Comparison of ENCODE assay signal across 3 cellular contexts in genomic region chr5:85288914-85289313, GRCh38.
TF ChIP-seq lines count a peak whose summit lies in the region.

No MANE protein-coding gene starts in this region.

TF ChIP-seq in GM23338, 12 proteins besides CTCF, POLR2A, EP300 and RAD21:
- TF ChIP-seq ETS1 (IDR thresholded peaks at IDR 0.05), result no peak
- TF ChIP-seq JUNB (IDR thresholded peaks at IDR 0.05; ENCODE audit: unreplicated experiment), result no peak
- no peak for TF ChIP-seq EZH2phosphoT487 (IDR thresholded peaks at IDR 0.05; ENCODE audit: unreplicated experiment)
- TF ChIP-seq ZNF114 (CRISPR knock-in tag; IDR thresholded peaks at IDR 0.05), result no peak

TF ChIP-seq in HCT116, 20 proteins besides CTCF, POLR2A, EP300 and RAD21:
- TF ChIP-seq ZNF274 (IDR thresholded peaks at IDR 0.05; ENCODE audit: low read depth, low read length), result no peak
- no peak for TF ChIP-seq POLR2AphosphoS5 (IDR thresholded peaks at IDR 0.05; ENCODE audit: low read depth, low read length)
- no peak for TF ChIP-seq YY1 (IDR thresholded peaks at IDR 0.05; ENCODE audit: extremely low read depth, insufficient replicate concordance, low read depth, low read length)
- no peak for TF ChIP-seq ATF3 (IDR thresholded peaks at IDR 0.05)
- TF ChIP-seq TCF7L2 (IDR thresholded peaks at IDR 0.05; ENCODE audit: borderline replicate concordance, extremely low read depth, insufficient read depth, insufficient read length), result no peak
- no peak for TF ChIP-seq ZFX (IDR thresholded peaks at IDR 0.05)
- TF ChIP-seq MAX (IDR thresholded peaks at IDR 0.05), result no peak
- TF ChIP-seq ELF1 (IDR thresholded peaks at IDR 0.05; ENCODE audit: borderline replicate concordance, low read depth), result no peak
- no peak for TF ChIP-seq EZH2 (IDR thresholded peaks at IDR 0.05)
- TF ChIP-seq CBX3 (IDR thresholded peaks at IDR 0.05; ENCODE audit: low read depth), result no peak
- no peak for TF ChIP-seq JUND (IDR thresholded peaks at IDR 0.05)
- no peak for TF ChIP-seq ZBTB33 (IDR thresholded peaks at IDR 0.05; ENCODE audit: extremely low read depth, insufficient replicate concordance, low read length)
- no peak for TF ChIP-seq SIN3A (IDR thresholded peaks at IDR 0.05; ENCODE audit: low read depth)
- TF ChIP-seq SP1 (IDR thresholded peaks at IDR 0.05; ENCODE audit: low read depth), result no peak
- TF ChIP-seq REST (IDR thresholded peaks at IDR 0.05; ENCODE audit: low read depth), result no peak
- TF ChIP-seq EZH2phosphoT487 (IDR thresholded peaks at IDR 0.05; ENCODE audit: borderline replicate concordance), result no peak

TF ChIP-seq in H1, 55 proteins besides CTCF, POLR2A, EP300 and RAD21:
- no peak for TF ChIP-seq CHD7 (IDR thresholded peaks at IDR 0.05; ENCODE audit: insufficient replicate concordance, low read length)
- no peak for TF ChIP-seq USF2 (IDR thresholded peaks at IDR 0.05; ENCODE audit: low read length)
TF ChIP-seq in H1: peak in this region for 0.
